In the genomic region with DNA sequence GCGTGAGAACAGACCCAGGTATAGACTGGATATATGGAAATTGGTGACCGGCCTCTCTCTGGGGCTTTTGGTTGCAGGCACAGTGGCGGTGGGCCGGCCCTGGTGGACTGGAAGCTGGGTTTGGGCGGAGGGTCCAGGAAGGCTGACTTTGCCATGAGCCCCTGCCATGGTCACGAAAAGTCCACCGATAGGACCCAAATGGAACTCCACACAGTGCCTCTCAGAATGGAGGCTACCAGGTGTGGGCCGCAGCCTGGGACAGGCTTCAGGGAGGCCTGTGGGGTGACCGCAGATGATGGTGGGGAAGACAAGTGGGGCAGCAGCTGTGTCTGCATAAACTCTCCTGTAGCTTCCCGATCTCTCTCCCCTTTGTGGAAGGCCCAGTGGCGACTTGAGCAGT, we compare ENCODE assay signal across 16 cellular contexts.
"Had no signal": no experiment of that assay in that cellular context is flagged by ENCODE, and none has a peak within 500 bp of the region (broad histone marks: within the 10 kb centered on the region; RNA-seq: fewer than 3 reads in every experiment).

No MANE protein-coding gene starts in this region.

- H3K4me1 ChIP-seq: colonic mucosa, foreskin keratinocyte, pancreas, prostate gland, right lobe of liver had no signal

- H3K36me3 ChIP-seq: colonic mucosa, pancreas, prostate gland, right lobe of liver had no signal

- DNase-seq: dermis blood vessel endothelial cell; erythroblast; foreskin keratinocyte; kidney; left cardiac atrium; left ventricle myocardium superior; mesendoderm; naive thymus-derived CD4-positive, alpha-beta T cell; nephron progenitor cell; pancreas; stimulated activated CD4-positive, alpha-beta T cell treated with anti-CD3 and anti-CD28 coated beads, Interleukin-2, amount 100 ng/mL, for 24 hours; stimulated activated naive CD4-positive, alpha-beta T cell; trophoblast cell had no signal

- H3K4me3 Mint-ChIP-seq: naive thymus-derived CD4-positive, alpha-beta T cell; nephron progenitor cell had no signal

- H3K27ac Mint-ChIP-seq: naive thymus-derived CD4-positive, alpha-beta T cell; nephron progenitor cell had no signal

- H3K4me3 ChIP-seq: colonic mucosa, pancreas, prostate gland, right lobe of liver had no signal

- H3K9me3 ChIP-seq: colonic mucosa, pancreas, prostate gland, right lobe of liver had no signal

- ATAC-seq: foreskin keratinocyte; left cardiac atrium; left ventricle myocardium superior; naive thymus-derived CD4-positive, alpha-beta T cell; pancreas; right lobe of liver had no signal

- H3K36me3 Mint-ChIP-seq: naive thymus-derived CD4-positive, alpha-beta T cell had no signal

- H3K27me3 ChIP-seq: colonic mucosa, pancreas, right lobe of liver had no signal

- H3K27ac ChIP-seq: colonic mucosa, foreskin keratinocyte, pancreas, prostate gland, right lobe of liver had no signal
